ENCODE assay signal across 13 cellular contexts in genomic region chr3:45635475-45636256, GRCh38. TPM values are rescaled to one million over a fixed set of nuclear protein-coding genes. Genes with fewer than 3 reads are reported as not detected.
DNase-seq lines count a peak whose midpoint lies in the region; ATAC-seq and TF ChIP-seq lines count a peak whose summit lies in the region.
"Had no signal": no experiment of that assay in that cellular context is flagged by ENCODE, and none has a peak within 500 bp of the region (broad histone marks: within the 10 kb centered on the region; RNA-seq: fewer than 3 reads in every experiment).

No MANE protein-coding gene starts in this region.

- no peak overlapping the region for H2BK15ac ChIP-seq in mesenchymal stem cell (ENCODE audit: low read depth, poor library complexity, severe bottlenecking)

- no peak overlapping the region for H3K4me2 ChIP-seq in mesenchymal stem cell (ENCODE audit: low read length, poor library complexity, severe bottlenecking)

- peak overlapping the region; percentile 4 for H3K9ac ChIP-seq in mesenchymal stem cell (ENCODE audit: low read length)

- H3K18ac ChIP-seq in mesenchymal stem cell (ENCODE audit: low read depth in 1 of 2, low read length in 2 of 2), result peak overlapping the region; percentile 90 to 93

- H3K14ac ChIP-seq in mesenchymal stem cell (ENCODE audit: low read length in 2 of 2), result peak overlapping the region in 1 of 2 experiments; percentile 44

- H2AFZ ChIP-seq in mesenchymal stem cell (ENCODE audit: low read depth, low read length), result no peak overlapping the region

- H3K36me3 ChIP-seq in CD8-positive, alpha-beta T cell (ENCODE audit: insufficient read depth, low read length), result no peaks in the 10 kb centered on the region
- H3K36me3 ChIP-seq in mesenchymal stem cell (ENCODE audit: control insufficient read depth in 1 of 2, insufficient read depth in 2 of 2, low read depth in 1 of 2, low read length in 2 of 2), result peaks cover 9 to 33% of the 10 kb centered on the region in 2 experiments

- H3K79me1 ChIP-seq in mesenchymal stem cell (replicated peaks; ENCODE audit: low read length, poor library complexity, severe bottlenecking), result peaks cover 36% of the 10 kb centered on the region

- H3K27me3 ChIP-seq in CD8-positive, alpha-beta T cell (ENCODE audit: insufficient read depth, low read length), result no peaks in the 10 kb centered on the region
- no peaks in the 10 kb centered on the region for H3K27me3 ChIP-seq in mesenchymal stem cell (ENCODE audit: control insufficient read depth in 1 of 2, insufficient read depth in 1 of 2, low read length in 2 of 2)
- H3K27me3 ChIP-seq: right atrium auricular region had no signal

- WGBS in mesenchymal stem cell, result 0% methylated on average over 1 of the region's 4 CpGs

- CTCF ChIA-PET in CD8-positive, alpha-beta T cell (lab: Charles Lee), result interaction anchor here (1.1 to 1.3 kb wide), 2 partner anchors 21 kb away, joined by 3 read pairs; no protein-coding TSS in a partner anchor

- no peaks in the 10 kb centered on the region for H3K27me3 Mint-ChIP-seq in CD8-positive, alpha-beta T cell (ENCODE audit: low read depth)
- H3K27me3 Mint-ChIP-seq in activated T-helper 1 cell treated with anti-CD3 and anti-CD28 coated beads, Interleukin-12 subunit alpha, Interleukin-12 subunit beta, Interleukin-2, Interleukin-4 antibody, amounts not matched to agents 30 ng/mL and 10 ng/mL and 1 ng/mL, durations not matched to agents 14 hours and 24 hours and 36 hours (ENCODE audit: insufficient read depth), result no peaks in the 10 kb centered on the region
- H3K27me3 Mint-ChIP-seq: activated naive CD4-positive, alpha-beta T cell treated with anti-CD3 and anti-CD28 coated beads, Interleukin-2, amount 50 U/mL, for 24 hours had no signal

- intact Hi-C loops in CD8-positive, alpha-beta T cell (cut with DNase I, micrococcal nuclease), result no loop called here
- intact Hi-C loops in activated T-helper 1 cell treated with anti-CD3 and anti-CD28 coated beads, Interleukin-12 subunit alpha, Interleukin-12 subunit beta, Interleukin-2, Interleukin-4 antibody, amounts not matched to agents 30 ng/mL and 10 ng/mL and 1 ng/mL, durations not matched to agents 14 hours and 24 hours and 36 hours (cut with micrococcal nuclease), result no loop called here

- ATAC-seq in CD8-positive, alpha-beta T cell, result no peak
- no peak for ATAC-seq in GM21447 (IDR thresholded peaks at IDR 0.05; ENCODE audit: unreplicated experiment)

- peak overlapping the region; percentile 38 to 67 for H2BK12ac ChIP-seq in mesenchymal stem cell (ENCODE audit: low read length in 2 of 2)

- H4K91ac ChIP-seq in mesenchymal stem cell (ENCODE audit: low read length), result peak overlapping the region; percentile 83

- H3K4me3 Mint-ChIP-seq in CD8-positive, alpha-beta T cell, result no peak overlapping the region
- no peak overlapping the region for H3K4me3 Mint-ChIP-seq in activated T-helper 1 cell treated with anti-CD3 and anti-CD28 coated beads, Interleukin-12 subunit alpha, Interleukin-12 subunit beta, Interleukin-2, Interleukin-4 antibody, amounts not matched to agents 30 ng/mL and 10 ng/mL and 1 ng/mL, durations not matched to agents 14 hours and 24 hours and 36 hours
- H3K4me3 Mint-ChIP-seq: activated naive CD4-positive, alpha-beta T cell treated with anti-CD3 and anti-CD28 coated beads, Interleukin-2, amount 50 U/mL, for 24 hours had no signal

- no peak overlapping the region for H3K23ac ChIP-seq in mesenchymal stem cell (ENCODE audit: low read length in 2 of 2)

- H3K9me3 Mint-ChIP-seq in CD8-positive, alpha-beta T cell, result no peaks in the 10 kb centered on the region
- no peaks in the 10 kb centered on the region for H3K9me3 Mint-ChIP-seq in activated T-helper 1 cell treated with anti-CD3 and anti-CD28 coated beads, Interleukin-12 subunit alpha, Interleukin-12 subunit beta, Interleukin-2, Interleukin-4 antibody, amounts not matched to agents 30 ng/mL and 10 ng/mL and 1 ng/mL, durations not matched to agents 14 hours and 24 hours and 36 hours
- H3K9me3 Mint-ChIP-seq: activated naive CD4-positive, alpha-beta T cell treated with anti-CD3 and anti-CD28 coated beads, Interleukin-2, amount 50 U/mL, for 24 hours had no signal

- H3K9me3 ChIP-seq in CD8-positive, alpha-beta T cell (ENCODE audit: low read length), result no peaks in the 10 kb centered on the region
- no peaks in the 10 kb centered on the region for H3K9me3 ChIP-seq in mesenchymal stem cell (ENCODE audit: control insufficient read depth, low read length)
- H3K9me3 ChIP-seq: right atrium auricular region had no signal

- H3K27ac Mint-ChIP-seq in CD8-positive, alpha-beta T cell, result peak overlapping the region; percentile 82
- no peak overlapping the region for H3K27ac Mint-ChIP-seq in activated T-helper 1 cell treated with anti-CD3 and anti-CD28 coated beads, Interleukin-12 subunit alpha, Interleukin-12 subunit beta, Interleukin-2, Interleukin-4 antibody, amounts not matched to agents 30 ng/mL and 10 ng/mL and 1 ng/mL, durations not matched to agents 14 hours and 24 hours and 36 hours
- H3K27ac Mint-ChIP-seq: activated naive CD4-positive, alpha-beta T cell treated with anti-CD3 and anti-CD28 coated beads, Interleukin-2, amount 50 U/mL, for 24 hours had no signal

- no peak overlapping the region for H2BK5ac ChIP-seq in mesenchymal stem cell (ENCODE audit: low read depth, low read length, poor library complexity, severe bottlenecking)

- H3K4me3 ChIP-seq in CD8-positive, alpha-beta T cell (ENCODE audit: low read depth, low read length), result no peak overlapping the region
- H3K4me3 ChIP-seq in epithelial cell of esophagus (ENCODE audit: low read length) (no peak overlapping the region), mesenchymal stem cell (ENCODE audit: insufficient read depth in 1 of 2, low read depth in 1 of 2, low read length in 2 of 2) (no peak overlapping the region)
- H3K4me3 ChIP-seq: right atrium auricular region had no signal

- H3K36me3 Mint-ChIP-seq in CD8-positive, alpha-beta T cell, result peaks cover 40% of the 10 kb centered on the region
- peaks cover 17% of the 10 kb centered on the region for H3K36me3 Mint-ChIP-seq in activated T-helper 1 cell treated with anti-CD3 and anti-CD28 coated beads, Interleukin-12 subunit alpha, Interleukin-12 subunit beta, Interleukin-2, Interleukin-4 antibody, amounts not matched to agents 30 ng/mL and 10 ng/mL and 1 ng/mL, durations not matched to agents 14 hours and 24 hours and 36 hours (ENCODE audit: low read depth)

- peak overlapping the region; percentile 98 for H2AK5ac ChIP-seq in mesenchymal stem cell (ENCODE audit: low read length, severe bottlenecking)

- POLR2A ChIA-PET in CD8-positive, alpha-beta T cell (lab: Charles Lee), result no interaction called here

- H3K27ac ChIP-seq in CD8-positive, alpha-beta T cell (ENCODE audit: low read depth, low read length), result no peak overlapping the region
- H3K27ac ChIP-seq in mesenchymal stem cell (ENCODE audit: low read length, poor library complexity, severe bottlenecking), result peak overlapping the region; percentile 11
- no peak overlapping the region for H3K27ac ChIP-seq in caudate nucleus (ENCODE audit: low read depth, low read length)
- H3K27ac ChIP-seq: right atrium auricular region had no signal

- peaks cover 16% of the 10 kb centered on the region for H3K4me1 Mint-ChIP-seq in CD8-positive, alpha-beta T cell (ENCODE audit: low read depth)
- H3K4me1 Mint-ChIP-seq in activated T-helper 1 cell treated with anti-CD3 and anti-CD28 coated beads, Interleukin-12 subunit alpha, Interleukin-12 subunit beta, Interleukin-2, Interleukin-4 antibody, amounts not matched to agents 30 ng/mL and 10 ng/mL and 1 ng/mL, durations not matched to agents 14 hours and 24 hours and 36 hours (ENCODE audit: low read depth), result peaks cover 14% of the 10 kb centered on the region

- peak overlapping the region; percentile 29 for H2BK120ac ChIP-seq in mesenchymal stem cell (ENCODE audit: low read depth, low read length)

- no peak for TF ChIP-seq CTCF in CD8-positive, alpha-beta T cell (IDR thresholded peaks at IDR 0.05)
- TF ChIP-seq CTCF in epithelial cell of esophagus (IDR thresholded peaks at IDR 0.05; ENCODE audit: insufficient read depth, low read depth, low read length, missing control alignments), result no peak

- H3K4me1 ChIP-seq in CD8-positive, alpha-beta T cell (ENCODE audit: insufficient read depth, low read length), result no peaks in the 10 kb centered on the region
- peaks cover 17% of the 10 kb centered on the region for H3K4me1 ChIP-seq in mesenchymal stem cell (ENCODE audit: control insufficient read depth, insufficient read depth, low read depth, low read length)

- peak overlapping the region; percentile 6 to 20 for H3K4ac ChIP-seq in mesenchymal stem cell (ENCODE audit: low read depth in 1 of 2, low read length in 2 of 2)

- DNase-seq in CD8-positive, alpha-beta T cell, result no peak
- DNase-seq in M059J (ENCODE audit: low read depth) (peak; percentile 74), epithelial cell of esophagus (ENCODE audit: low read depth) (peak; percentile 84), mesenchymal stem cell (peak; percentile 73), caudate nucleus (lab: John Stamatoyannopoulos, UW) (no peak)
- DNase-seq in activated CD8-positive, alpha-beta memory T cell treated with anti-CD3 and anti-CD28 coated beads for 24 hours, result no peak
- no peak for DNase-seq in activated T-helper 1 cell treated with anti-CD3 and anti-CD28 coated beads, Interleukin-12 subunit alpha, Interleukin-12 subunit beta, Interleukin-2, Interleukin-4 antibody, amounts not matched to agents 30 ng/mL and 10 ng/mL and 1 ng/mL, durations not matched to agents 14 hours and 24 hours and 36 hours (ENCODE audit: low spot score)
- DNase-seq: DND-41, hypothalamus, NCI-H446 treated with DMSO at 0.1 percent for 48 hours had no signal

- peak overlapping the region; percentile 3 for H4K8ac ChIP-seq in mesenchymal stem cell (ENCODE audit: low read length)

RNA-seq across cellular contexts. Expression of gene LIMD1, which starts 41.1 kb away (rescaled TPM):
- total RNA-seq in CD8-positive, alpha-beta T cell, result 10 to 100 TPM; 13.5 to 13.8 TPM
- 3.9 and 8.6 TPM in 2 replicates for total RNA-seq in M059J (2014; rRNA removed; shearing (Covaris generic))
- 9.4 TPM for polyA plus RNA-seq in mesenchymal stem cell (2013, experiment 1 of 2)
- 8.4 TPM for polyA plus RNA-seq in mesenchymal stem cell (2013, experiment 2 of 2)
- total RNA-seq in activated T-helper 1 cell treated with anti-CD3 and anti-CD28 coated beads, Interleukin-12 subunit alpha, Interleukin-12 subunit beta, Interleukin-2, Interleukin-4 antibody, amounts not matched to agents 30 ng/mL and 10 ng/mL and 1 ng/mL, durations not matched to agents 14 hours and 24 hours and 36 hours, result 36.3 and 40.8 TPM in 2 replicates

RNA-seq across cellular contexts. Expression of gene SACM1L, which starts 53.5 kb away (rescaled TPM):
- total RNA-seq in CD8-positive, alpha-beta T cell, result 10 to 100 TPM; 54.4 to 56.7 TPM
- 11.9 and 20.5 TPM in 2 replicates for total RNA-seq in M059J (2014; rRNA removed; shearing (Covaris generic))
- polyA plus RNA-seq in mesenchymal stem cell (2013, experiment 1 of 2), result 20.4 TPM
- polyA plus RNA-seq in mesenchymal stem cell (2013, experiment 2 of 2), result 22.4 TPM
- total RNA-seq in activated T-helper 1 cell treated with anti-CD3 and anti-CD28 coated beads, Interleukin-12 subunit alpha, Interleukin-12 subunit beta, Interleukin-2, Interleukin-4 antibody, amounts not matched to agents 30 ng/mL and 10 ng/mL and 1 ng/mL, durations not matched to agents 14 hours and 24 hours and 36 hours, result 112 and 114 TPM in 2 replicates

Comparison
In these comparisons a context has a peak if more than half of its experiments do, and no peak if none do; other contexts are left out.
1. DNase-seq: peak in M059J (single experiment), epithelial cell of esophagus (single experiment) and mesenchymal stem cell (single experiment); none in CD8-positive, alpha-beta T cell (0 of 7), activated CD8-positive, alpha-beta memory T cell treated with anti-CD3 and anti-CD28 coated beads for 24 hours (single experiment), caudate nucleus (0 of 61) and activated T-helper 1 cell treated with anti-CD3 and anti-CD28 coated beads, Interleukin-12 subunit alpha, Interleukin-12 subunit beta, Interleukin-2, Interleukin-4 antibody, amounts not matched to agents 30 ng/mL and 10 ng/mL and 1 ng/mL, durations not matched to agents 14 hours and 24 hours and 36 hours (single experiment).